ENCODE assay signal across 25 cellular contexts in the genomic region with DNA sequence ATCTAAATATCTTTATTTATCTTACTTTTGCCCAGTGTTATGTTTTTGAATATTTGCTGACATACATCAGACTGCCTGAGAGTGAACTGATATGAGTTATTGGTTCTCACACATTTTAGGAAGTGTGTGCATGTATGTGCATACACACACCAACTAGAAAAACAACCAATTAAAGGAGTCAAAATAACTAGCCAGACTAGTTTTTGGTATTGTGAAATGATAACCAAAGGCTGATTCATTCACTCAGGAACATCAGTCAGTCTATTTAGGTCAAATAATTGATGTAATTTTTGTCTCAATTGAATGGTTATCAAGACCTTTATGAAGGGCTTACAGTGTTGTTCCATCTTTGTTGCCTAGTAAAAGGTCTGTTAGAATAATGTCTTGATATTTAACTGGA.
DNase-seq lines count a peak whose midpoint lies in the region; ATAC-seq, FAIRE-seq and TF ChIP-seq lines count a peak whose summit lies in the region.
"Had no signal": no experiment of that assay in that cellular context is flagged by ENCODE, and none has a peak within 500 bp of the region (broad histone marks: within the 10 kb centered on the region; RNA-seq: fewer than 3 reads in every experiment).

No MANE protein-coding gene starts in this region.

- in situ Hi-C loops in GM13977 (cut with MboI; ENCODE audit: low pct_unique_long_range_greater_than_20kb, low sequenced_read_pairs, unreplicated experiment) = no loop called here

- no peaks in the 10 kb centered on the region for H3K9me2 ChIP-seq in PC-3 (replicated peaks; ENCODE audit: low read length)

- no peaks in the 10 kb centered on the region for H3K4me1 ChIP-seq in PC-3 (ENCODE audit: insufficient read depth, low read length)
- H3K4me1 ChIP-seq: BE2C had no signal

- no peak for FAIRE-seq in bronchial epithelial cell (lab: Jason Lieb, UNC)
- FAIRE-seq: GM12878, GM12892, GM19239 had no signal

- H3K9ac ChIP-seq in PC-3 (ENCODE audit: low read length) = no peak overlapping the region
- H3K9ac ChIP-seq: BLaER1 had no signal

- no TSS peak for BruUV-seq in PC-3 (replicated peaks; lab: Mats Ljungman, UMichigan)

- TF ChIP-seq CTCF in PC-3 (conservative IDR thresholded peaks at IDR 0.05; ENCODE audit: low read depth, low read length) (no peak), bronchial epithelial cell (IDR thresholded peaks at IDR 0.05; ENCODE audit: insufficient read depth, low read length, severe bottlenecking) (no peak), GM13977 (IDR thresholded peaks at IDR 0.05; ENCODE audit: extremely low read depth, insufficient read depth, missing control alignments) (no peak)

- H4K20me1 ChIP-seq in PC-3 (ENCODE audit: low read length) = no peaks in the 10 kb centered on the region
- H4K20me1 ChIP-seq: BLaER1 had no signal

- CTCF ChIA-PET in PC-3 (lab: Charles Lee) = no interaction called here

- no peaks in the 10 kb centered on the region for H3F3A ChIP-seq in PC-3 (ENCODE audit: low read length, unreplicated experiment)

- no peak for ATAC-seq in PC-3
- no peak for ATAC-seq in GM19395 (IDR thresholded peaks at IDR 0.05; ENCODE audit: unreplicated experiment)
- ATAC-seq: GM12878 had no signal

- POLR2A ChIA-PET in PC-3 (lab: Charles Lee; ENCODE audit: unreplicated experiment) = no interaction called here

- H2AFZ ChIP-seq in PC-3 (ENCODE audit: low read length) = no peak overlapping the region

- H3K4me3 ChIP-seq in PC-3 (ENCODE audit: low read length) = no peak overlapping the region
- H3K4me3 ChIP-seq in bronchial epithelial cell (ENCODE audit: low read depth, low read length) = no peak overlapping the region
- H3K4me3 ChIP-seq: BLaER1, GM12878 had no signal

- intact Hi-C loops in PC-3 (cut with micrococcal nuclease) = no loop called here

- no peaks in the 10 kb centered on the region for H3K79me2 ChIP-seq in PC-3 (ENCODE audit: low read length)

- no peak overlapping the region for H3K27ac ChIP-seq in PC-3 (ENCODE audit: low read length)
- H3K27ac ChIP-seq in epithelial cell of prostate = no peak overlapping the region
- H3K27ac ChIP-seq: BLaER1 had no signal

- DNase-seq in PC-3 (peak; percentile 46), bronchial epithelial cell (ENCODE audit: low read depth) (peak; percentile 65), epithelial cell of prostate (ENCODE audit: low read depth, low spot score) (peak; percentile 12), GM13977 (ENCODE audit: low spot score) (no peak), NCI-H345 (lab: John Stamatoyannopoulos, UW) (no peak)
- DNase-seq: 8988T; ACHN; BE2C; C1 segment of cervical spinal cord; CD4-positive, alpha-beta memory T cell; CD4-positive, CD25-positive, alpha-beta regulatory T cell; CD8-positive, alpha-beta memory T cell; COR-L47; DMS 273 treated with DMSO at 0.1 percent for 48 hours; DMS153; DMS53; DMS79; DND-41; EL; GDM1 had no signal

- H3K27me3 ChIP-seq in PC-3 (ENCODE audit: low read length) = peaks cover 14% of the 10 kb centered on the region; the same call in 1 of the 2 replicates
- H3K27me3 ChIP-seq in bronchial epithelial cell (ENCODE audit: control insufficient read depth, insufficient read depth, low read length) = no peaks in the 10 kb centered on the region
- H3K27me3 ChIP-seq: BE2C, BLaER1 had no signal

- H3K4me2 ChIP-seq in PC-3 (ENCODE audit: low read length) = no peak overlapping the region
- H3K4me2 ChIP-seq: BLaER1 had no signal

- H3K9me3 ChIP-seq in PC-3 (ENCODE audit: low read length) = no peaks in the 10 kb centered on the region
- H3K9me3 ChIP-seq: BE2C, BLaER1 had no signal

- H3K36me3 ChIP-seq in PC-3 (ENCODE audit: low read depth, low read length) (no peaks in the 10 kb centered on the region), bronchial epithelial cell (ENCODE audit: control insufficient read depth, insufficient read depth, low read length) (no peaks in the 10 kb centered on the region)
- H3K36me3 ChIP-seq: BE2C, BLaER1 had no signal

Comparison
In these comparisons a context has a peak if more than half of its experiments do, and no peak if none do; other contexts are left out.
1. DNase-seq: peak in PC-3 (single experiment), bronchial epithelial cell (single experiment) and epithelial cell of prostate (single experiment); none in GM13977 (single experiment) and NCI-H345 (single experiment).